ENCODE assay signal across 8 cellular contexts in the genomic region with DNA sequence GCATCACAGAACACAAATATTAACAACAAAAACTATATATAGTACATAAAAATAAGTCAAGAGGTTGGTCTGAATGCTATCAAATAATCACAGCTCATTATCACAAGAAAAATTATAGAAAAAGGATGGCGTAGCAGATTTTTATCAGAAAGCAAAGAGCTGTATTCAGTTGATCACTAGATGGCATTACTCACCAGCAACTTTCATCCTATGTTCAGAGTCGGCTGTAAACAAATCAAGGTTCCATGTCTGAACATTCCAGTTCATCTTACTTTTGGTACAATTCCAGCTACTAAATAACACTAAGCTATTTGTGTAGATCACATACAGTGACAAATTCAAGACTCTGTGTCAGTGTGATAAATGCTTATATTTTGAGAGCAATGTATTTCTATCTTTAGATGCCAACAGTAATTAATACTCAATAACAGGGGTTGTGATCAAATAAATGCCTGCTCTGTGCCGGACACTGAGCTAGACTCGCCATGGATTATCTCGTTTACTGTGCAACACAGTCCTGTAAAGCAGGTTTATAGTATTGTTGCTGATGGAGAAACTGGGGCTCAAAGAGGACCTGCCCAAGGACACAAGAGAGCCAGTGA. TPM values are rescaled to one million over a fixed set of nuclear protein-coding genes. Genes with fewer than 3 reads are reported as not detected.
DNase-seq lines count a peak whose midpoint lies in the region; ATAC-seq and TF ChIP-seq lines count a peak whose summit lies in the region.

No MANE protein-coding gene starts in this region.

- no peak overlapping the region for H2AFZ ChIP-seq in KMS-11 (ENCODE audit: low read depth)

- H3K9ac ChIP-seq in KMS-11 = no peak overlapping the region

- H3K36me3 ChIP-seq in KMS-11 (ENCODE audit: insufficient read depth) (no peaks in the 10 kb centered on the region), suprapubic skin (peaks cover 37% of the 10 kb centered on the region)

- H3K79me2 ChIP-seq in KMS-11 (ENCODE audit: insufficient read depth, low read depth) = no peaks in the 10 kb centered on the region

- no peak overlapping the region for H3K4me2 ChIP-seq in KMS-11

- WGBS in suprapubic skin = 37% methylated on average over 5 of the region's 5 CpGs

- ATAC-seq in SK-N-SH treated with all-trans-retinoic acid at 6 μM for 48 hours (peak; percentile 90), foreskin keratinocyte (peak; percentile 69), GM19328 (IDR thresholded peaks at IDR 0.05; ENCODE audit: unreplicated experiment) (no peak)

- H3K27me3 Mint-ChIP-seq in progenitor cell of endocrine pancreas = no peaks in the 10 kb centered on the region

- H3K4me1 ChIP-seq in KMS-11 (ENCODE audit: low read depth, poor library complexity, severe bottlenecking) = no peaks in the 10 kb centered on the region
- no peaks in the 10 kb centered on the region for H3K4me1 ChIP-seq in foreskin keratinocyte
- H3K4me1 ChIP-seq in suprapubic skin = peaks cover 2% of the 10 kb centered on the region

- no peak for TF ChIP-seq EP300 in suprapubic skin (IDR thresholded peaks at IDR 0.05)

- H3K4me3 ChIP-seq in KMS-11 (IDR thresholded peaks at IDR 0.05; ENCODE audit: insufficient read depth, low read depth, low read length) (no peak overlapping the region), suprapubic skin (no peak overlapping the region)

- no peaks in the 10 kb centered on the region for H4K20me1 ChIP-seq in KMS-11 (ENCODE audit: insufficient read depth)

- TF ChIP-seq CTCF in KMS-11 (conservative IDR thresholded peaks at IDR 0.05; ENCODE audit: low read depth, low read length) = peak; percentile 45; the same call in 1 of the 2 replicates
- peak; percentile 82 for TF ChIP-seq CTCF in foreskin keratinocyte (conservative IDR thresholded peaks at IDR 0.05)
- TF ChIP-seq CTCF in progenitor cell of endocrine pancreas (IDR thresholded peaks at IDR 0.05; ENCODE audit: unreplicated experiment) = peak; percentile 58
- peak in 1 of 2 donors; percentile 46 for TF ChIP-seq CTCF in suprapubic skin (IDR thresholded peaks at IDR 0.05)

- peaks cover 19% of the 10 kb centered on the region for H3K36me3 Mint-ChIP-seq in progenitor cell of endocrine pancreas (ENCODE audit: insufficient read depth)

- no peak overlapping the region for H3K4me3 Mint-ChIP-seq in progenitor cell of endocrine pancreas (ENCODE audit: low read depth)

- no peaks in the 10 kb centered on the region for H3K9me3 Mint-ChIP-seq in progenitor cell of endocrine pancreas (ENCODE audit: low read depth)

- DNase-seq in COR-L47 (lab: John Stamatoyannopoulos, UW) = peak; percentile 44
- DNase-seq in foreskin keratinocyte = peak in 1 of 2 donors; percentile 47
- no peak for DNase-seq in progenitor cell of endocrine pancreas (ENCODE audit: low spot score, unreplicated experiment)
- no peak for DNase-seq in suprapubic skin (ENCODE audit: low spot score in 2 of 2)
- DNase-seq in activated CD4-positive, alpha-beta T cell treated with anti-CD3 and anti-CD28 coated beads for 48 hours = no peak

- no peak for TF ChIP-seq POLR2A in suprapubic skin (IDR thresholded peaks at IDR 0.05)

- H3K9me3 ChIP-seq in suprapubic skin = no peaks in the 10 kb centered on the region

- H3K27ac ChIP-seq in KMS-11 (no peak overlapping the region), foreskin keratinocyte (no peak overlapping the region), suprapubic skin (no peak overlapping the region)

- no peak overlapping the region for H3K27ac Mint-ChIP-seq in progenitor cell of endocrine pancreas

- H3K27me3 ChIP-seq in KMS-11 (ENCODE audit: insufficient read depth, low read depth) (no peaks in the 10 kb centered on the region), foreskin keratinocyte (no peaks in the 10 kb centered on the region), suprapubic skin (no peaks in the 10 kb centered on the region)

- peaks cover 37% of the 10 kb centered on the region for H3K4me1 Mint-ChIP-seq in progenitor cell of endocrine pancreas (ENCODE audit: low read depth)

TF ChIP-seq in SK-N-SH treated with all-trans-retinoic acid at 6 μM for 48 hours, 23 proteins besides CTCF, POLR2A, EP300 and RAD21:
- TF ChIP-seq ZNF8 (CRISPR knock-in tag; IDR thresholded peaks at IDR 0.05) (no peak), RARB (CRISPR knock-in tag; IDR thresholded peaks at IDR 0.05) (no peak), GLIS3 (CRISPR knock-in tag; IDR thresholded peaks at IDR 0.05) (no peak), TCF4 (CRISPR knock-in tag; IDR thresholded peaks at IDR 0.05; ENCODE audit: borderline replicate concordance) (no peak)
- TF ChIP-seq, protein P1, sequence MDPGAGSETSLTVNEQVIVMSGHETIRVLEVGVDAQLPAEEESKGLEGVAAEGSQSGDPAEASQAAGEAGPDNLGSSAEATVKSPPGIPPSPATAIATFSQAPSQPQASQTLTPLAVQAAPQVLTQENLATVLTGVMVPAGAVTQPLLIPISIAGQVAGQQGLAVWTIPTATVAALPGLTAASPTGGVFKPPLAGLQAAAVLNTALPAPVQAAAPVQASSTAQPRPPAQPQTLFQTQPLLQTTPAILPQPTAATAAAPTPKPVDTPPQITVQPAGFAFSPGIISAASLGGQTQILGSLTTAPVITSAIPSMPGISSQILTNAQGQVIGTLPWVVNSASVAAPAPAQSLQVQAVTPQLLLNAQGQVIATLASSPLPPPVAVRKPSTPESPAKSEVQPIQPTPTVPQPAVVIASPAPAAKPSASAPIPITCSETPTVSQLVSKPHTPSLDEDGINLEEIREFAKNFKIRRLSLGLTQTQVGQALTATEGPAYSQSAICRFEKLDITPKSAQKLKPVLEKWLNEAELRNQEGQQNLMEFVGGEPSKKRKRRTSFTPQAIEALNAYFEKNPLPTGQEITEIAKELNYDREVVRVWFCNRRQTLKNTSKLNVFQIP (CRISPR knock-in tag; IDR thresholded peaks at IDR 0.05; ENCODE audit: borderline replicate concordance, low read depth) = no peak

RNA-seq across cellular contexts. Expression of a gene that starts 30.1 kb away (rescaled TPM):
- 8.8 and 10.3 TPM in 2 replicates for total RNA-seq in foreskin keratinocyte
- 5.5 and 6.5 TPM in 2 replicates for polyA plus RNA-seq in foreskin keratinocyte
- total RNA-seq in progenitor cell of endocrine pancreas = 36.7 and 38.2 TPM in 2 replicates
- total RNA-seq in suprapubic skin = 10 to 100 TPM in 3 of 4 donors, 1 to 10 TPM in 1; 8.8 to 22.4 (median 14.6) TPM

RNA-seq across cellular contexts. Expression of a gene that starts 45.3 kb away (rescaled TPM):
- 224 and 235 TPM in 2 replicates for total RNA-seq in foreskin keratinocyte
- polyA plus RNA-seq in foreskin keratinocyte = 183 and 208 TPM in 2 replicates
- total RNA-seq in progenitor cell of endocrine pancreas = 96.2 and 96.8 TPM in 2 replicates
- 100 to 1,000 TPM in 2 of 4 donors, 10 to 100 TPM in 2; 48.9 to 120 (median 86.0) TPM for total RNA-seq in suprapubic skin
